ENCODE assay signal across 23 cellular contexts in the genomic region with DNA sequence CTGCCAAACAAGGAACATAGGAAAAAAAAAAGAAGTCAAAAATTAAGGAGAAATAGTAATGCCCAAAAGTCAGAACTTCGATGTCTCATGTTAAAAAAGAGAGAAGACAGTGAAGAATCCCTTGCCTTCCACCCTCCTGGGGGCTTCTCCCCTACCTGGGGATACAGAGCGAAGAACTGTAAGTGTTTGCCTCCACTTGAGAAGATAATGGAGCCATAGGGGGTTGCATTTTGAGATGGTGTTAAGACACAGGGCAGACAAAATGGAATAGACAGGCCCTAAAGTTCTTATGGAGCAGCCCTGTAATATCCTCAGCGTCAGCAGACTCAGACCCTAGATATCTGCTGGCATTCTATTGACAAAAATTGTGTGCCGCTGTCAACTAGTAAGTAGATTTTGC.
A peak's percentile ranks its signal among the peaks of the same experiment; 100 is the strongest.
DNase-seq lines count a peak whose midpoint lies in the region; ATAC-seq and TF ChIP-seq lines count a peak whose summit lies in the region.
"Had no signal": no experiment of that assay in that cellular context is flagged by ENCODE, and none has a peak within 500 bp of the region (broad histone marks: within the 10 kb centered on the region; RNA-seq: fewer than 3 reads in every experiment).

No MANE protein-coding gene starts in this region.

- H3K79me2 ChIP-seq in GM23338 (replicated peaks; ENCODE audit: insufficient read depth) (no peaks in the 10 kb centered on the region), neural progenitor cell (ENCODE audit: low read depth) (no peaks in the 10 kb centered on the region)

- H3K36me3 ChIP-seq in GM23338 (ENCODE audit: insufficient read depth): no peaks in the 10 kb centered on the region
- H3K36me3 ChIP-seq in neural progenitor cell: no peaks in the 10 kb centered on the region
- H3K36me3 ChIP-seq: BE2C; BLaER1 treated with 17β-estradiol and CSF1 and Interleukin-3, amounts not matched to agents 10 nM and 100 nM; HAP-1 had no signal

- no peaks in the 10 kb centered on the region for H4K20me1 ChIP-seq in GM23338 (replicated peaks; ENCODE audit: insufficient read depth)
- H4K20me1 ChIP-seq in neural progenitor cell (ENCODE audit: low read depth): no peaks in the 10 kb centered on the region
- H4K20me1 ChIP-seq: BLaER1 treated with 17β-estradiol and CSF1 and Interleukin-3, amounts not matched to agents 10 nM and 100 nM had no signal

- H3K4me3 Mint-ChIP-seq in GM23338 (no peak overlapping the region), WTC11 (no peak overlapping the region), neural progenitor cell (no peak overlapping the region)
- H3K4me3 Mint-ChIP-seq: CD14-positive monocyte; CD4-positive, alpha-beta T cell; CD8-positive, alpha-beta memory T cell; HFFc6 had no signal

- CTCF ChIA-PET in WTC11 (lab: Charles Lee): no interaction called here

- H3K4me3 ChIP-seq in GM23338 (no peak overlapping the region), neural progenitor cell (no peak overlapping the region)
- H3K4me3 ChIP-seq: A549; BLaER1 treated with 17β-estradiol and CSF1 and Interleukin-3, amounts not matched to agents 10 nM and 100 nM; GM12878; HAP-1 had no signal

- no peaks in the 10 kb centered on the region; the same call in 1 of the 2 replicates for H3K9me2 ChIP-seq in GM23338 (ENCODE audit: insufficient read depth)

- DNase-seq in GM23338 (ENCODE audit: low spot score): no peak
- no peak for DNase-seq in WTC11 (ENCODE audit: low spot score)
- DNase-seq in iPS-NIHi11 (ENCODE audit: low spot score): peak; percentile 39
- peak; percentile 3 for DNase-seq in neural progenitor cell (ENCODE audit: low spot score)
- no peak for DNase-seq in activated T-cell treated with anti-CD3 and anti-CD28 coated beads, Interleukin-2, amount 50 U/mL, for 1 hour
- no peak for DNase-seq in hypothalamus (lab: John Stamatoyannopoulos, UW)
- DNase-seq in NCI-H1417 treated with DMSO at 0.1 percent for 48 hours (lab: John Stamatoyannopoulos, UW): no peak
- DNase-seq: 8988T; ACHN; AML-193; BE2C; CD4-positive, alpha-beta T cell; CD8-positive, alpha-beta memory T cell; DMS 273 treated with DMSO at 0.1 percent for 48 hours; DMS79; EL; GDM1; HFFc6 had no signal

- H2AFZ ChIP-seq in GM23338 (peak overlapping the region; percentile 72; the same call in 1 of the 2 replicates), neural progenitor cell (replicated peaks) (no peak overlapping the region)

- 0 out of 2 replicates have a peak, but pooled peaks cover 3% of the 10 kb centered on the region for H3F3A ChIP-seq in GM23338 (replicated peaks; ENCODE audit: low read depth)
- H3F3A ChIP-seq in neural progenitor cell (ENCODE audit: low read depth): peaks cover 10% of the 10 kb centered on the region

- H3K9me3 ChIP-seq in neural progenitor cell (ENCODE audit: low read depth): no peaks in the 10 kb centered on the region
- H3K9me3 ChIP-seq: A549; BE2C; BLaER1 treated with 17β-estradiol and CSF1 and Interleukin-3, amounts not matched to agents 10 nM and 100 nM; HAP-1 had no signal

- peaks cover 4% of the 10 kb centered on the region for H3K27me3 Mint-ChIP-seq in GM23338 (ENCODE audit: insufficient read depth, low read depth, poor library complexity)
- H3K27me3 Mint-ChIP-seq in WTC11 (ENCODE audit: low read depth): peaks cover under 1% of the 10 kb centered on the region; the same call in 1 of the 2 replicates
- no peaks in the 10 kb centered on the region for H3K27me3 Mint-ChIP-seq in neural progenitor cell (ENCODE audit: insufficient read depth, low read depth)
- H3K27me3 Mint-ChIP-seq: CD4-positive, alpha-beta T cell had no signal

- H3K9ac ChIP-seq in neural progenitor cell: no peak overlapping the region
- H3K9ac ChIP-seq: BLaER1 treated with 17β-estradiol and CSF1 and Interleukin-3, amounts not matched to agents 10 nM and 100 nM had no signal

- POLR2A ChIA-PET in WTC11 (lab: Charles Lee): no interaction called here

- H3K27me3 ChIP-seq in GM23338 (ENCODE audit: insufficient read depth): no peaks in the 10 kb centered on the region
- H3K27me3 ChIP-seq in neural progenitor cell: no peaks in the 10 kb centered on the region
- H3K27me3 ChIP-seq: BLaER1 treated with 17β-estradiol and CSF1 and Interleukin-3, amounts not matched to agents 10 nM and 100 nM had no signal

- H3K4me2 ChIP-seq in GM23338 (peak overlapping the region; percentile 50; the same call in 1 of the 2 replicates), neural progenitor cell (no peak overlapping the region)
- H3K4me2 ChIP-seq: A549; BLaER1 treated with 17β-estradiol and CSF1 and Interleukin-3, amounts not matched to agents 10 nM and 100 nM had no signal

- peaks cover 4% of the 10 kb centered on the region for H3K9me3 Mint-ChIP-seq in GM23338
- H3K9me3 Mint-ChIP-seq in WTC11: peaks cover 7% of the 10 kb centered on the region
- peaks cover 3% of the 10 kb centered on the region for H3K9me3 Mint-ChIP-seq in neural progenitor cell
- H3K9me3 Mint-ChIP-seq: CD4-positive, alpha-beta T cell; CD8-positive, alpha-beta memory T cell had no signal

- H3K27ac ChIP-seq in GM23338 (ENCODE audit: low read depth) (no peak overlapping the region), neural progenitor cell (no peak overlapping the region)
- H3K27ac ChIP-seq: A549; BLaER1 treated with 17β-estradiol and CSF1 and Interleukin-3, amounts not matched to agents 10 nM and 100 nM had no signal

- H3K36me3 Mint-ChIP-seq in GM23338 (ENCODE audit: low read depth) (0 out of 3 replicates have a peak, but pooled peaks cover 2% of the 10 kb centered on the region), WTC11 (peaks cover 4% of the 10 kb centered on the region), neural progenitor cell (no peaks in the 10 kb centered on the region)
- H3K36me3 Mint-ChIP-seq: CD14-positive monocyte; CD8-positive, alpha-beta memory T cell had no signal

- H3K27ac Mint-ChIP-seq in GM23338 (peak overlapping the region; percentile 57), WTC11 (peak overlapping the region; percentile 39; the same call in 1 of the 2 replicates), neural progenitor cell (no peak overlapping the region)
- H3K27ac Mint-ChIP-seq: CD14-positive monocyte; CD4-positive, alpha-beta T cell; CD8-positive, alpha-beta memory T cell; HFFc6 had no signal

- H3K4me1 ChIP-seq in GM23338 (ENCODE audit: insufficient read depth) (peaks cover 32% of the 10 kb centered on the region), neural progenitor cell (peaks cover 12% of the 10 kb centered on the region)
- H3K4me1 ChIP-seq: A549; BE2C; BLaER1 treated with 17β-estradiol and CSF1 and Interleukin-3, amounts not matched to agents 10 nM and 100 nM; HAP-1 had no signal

- ATAC-seq in GM23338: peak; percentile 78
- peak; percentile 63; the same call in 1 of the 2 replicates for ATAC-seq in WTC11
- ATAC-seq: A549, GM12878 had no signal

- H3K4me1 Mint-ChIP-seq in GM23338: peaks cover 36% of the 10 kb centered on the region
- peaks cover 52% of the 10 kb centered on the region for H3K4me1 Mint-ChIP-seq in WTC11
- H3K4me1 Mint-ChIP-seq in neural progenitor cell: no peaks in the 10 kb centered on the region
- H3K4me1 Mint-ChIP-seq: CD14-positive monocyte; CD8-positive, alpha-beta memory T cell had no signal

- no peak for TF ChIP-seq CTCF in GM23338 (conservative IDR thresholded peaks at IDR 0.05; ENCODE audit: low read depth in 2 of 2)
- no peak for TF ChIP-seq CTCF in WTC11 (IDR thresholded peaks at IDR 0.05)
- no peak for TF ChIP-seq CTCF in neural progenitor cell (IDR thresholded peaks at IDR 0.05)

TF ChIP-seq in GM23338, 12 proteins besides CTCF, POLR2A, EP300 and RAD21:
- no peak for TF ChIP-seq POLR2AphosphoS5 (IDR thresholded peaks at IDR 0.05; ENCODE audit: low read depth)
- no peak for TF ChIP-seq STAT1 (IDR thresholded peaks at IDR 0.05; ENCODE audit: unreplicated experiment)
- no peak for TF ChIP-seq EZH2phosphoT487 (IDR thresholded peaks at IDR 0.05; ENCODE audit: unreplicated experiment)
- TF ChIP-seq NANOG (IDR thresholded peaks at IDR 0.05; ENCODE audit: borderline replicate concordance): no peak
- no peak for TF ChIP-seq ETS1 (IDR thresholded peaks at IDR 0.05)
- no peak for TF ChIP-seq ZNF114 (CRISPR knock-in tag; IDR thresholded peaks at IDR 0.05)
- TF ChIP-seq CREB1 (CRISPR knock-in tag; IDR thresholded peaks at IDR 0.05; ENCODE audit: low read depth): no peak
- TF ChIP-seq JUNB (IDR thresholded peaks at IDR 0.05; ENCODE audit: unreplicated experiment): no peak

TF ChIP-seq in WTC11, 78 proteins besides CTCF, POLR2A, EP300 and RAD21 (continues in another document):
- no peak for TF ChIP-seq TCF7 (CRISPR knock-in tag; IDR thresholded peaks at IDR 0.05; ENCODE audit: low read depth)
- TF ChIP-seq, protein P1, sequence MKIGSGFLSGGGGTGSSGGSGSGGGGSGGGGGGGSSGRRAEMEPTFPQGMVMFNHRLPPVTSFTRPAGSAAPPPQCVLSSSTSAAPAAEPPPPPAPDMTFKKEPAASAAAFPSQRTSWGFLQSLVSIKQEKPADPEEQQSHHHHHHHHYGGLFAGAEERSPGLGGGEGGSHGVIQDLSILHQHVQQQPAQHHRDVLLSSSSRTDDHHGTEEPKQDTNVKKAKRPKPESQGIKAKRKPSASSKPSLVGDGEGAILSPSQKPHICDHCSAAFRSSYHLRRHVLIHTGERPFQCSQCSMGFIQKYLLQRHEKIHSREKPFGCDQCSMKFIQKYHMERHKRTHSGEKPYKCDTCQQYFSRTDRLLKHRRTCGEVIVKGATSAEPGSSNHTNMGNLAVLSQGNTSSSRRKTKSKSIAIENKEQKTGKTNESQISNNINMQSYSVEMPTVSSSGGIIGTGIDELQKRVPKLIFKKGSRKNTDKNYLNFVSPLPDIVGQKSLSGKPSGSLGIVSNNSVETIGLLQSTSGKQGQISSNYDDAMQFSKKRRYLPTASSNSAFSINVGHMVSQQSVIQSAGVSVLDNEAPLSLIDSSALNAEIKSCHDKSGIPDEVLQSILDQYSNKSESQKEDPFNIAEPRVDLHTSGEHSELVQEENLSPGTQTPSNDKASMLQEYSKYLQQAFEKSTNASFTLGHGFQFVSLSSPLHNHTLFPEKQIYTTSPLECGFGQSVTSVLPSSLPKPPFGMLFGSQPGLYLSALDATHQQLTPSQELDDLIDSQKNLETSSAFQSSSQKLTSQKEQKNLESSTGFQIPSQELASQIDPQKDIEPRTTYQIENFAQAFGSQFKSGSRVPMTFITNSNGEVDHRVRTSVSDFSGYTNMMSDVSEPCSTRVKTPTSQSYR (CRISPR knock-in tag; IDR thresholded peaks at IDR 0.05): no peak
- TF ChIP-seq HMGA2 (CRISPR knock-in tag; IDR thresholded peaks at IDR 0.05): no peak
- no peak for TF ChIP-seq OVOL2 (CRISPR knock-in tag; IDR thresholded peaks at IDR 0.05; ENCODE audit: borderline replicate concordance)
- no peak for TF ChIP-seq FOXK1 (CRISPR knock-in tag; IDR thresholded peaks at IDR 0.05)
- no peak for TF ChIP-seq FOXJ3 (CRISPR knock-in tag; IDR thresholded peaks at IDR 0.05; ENCODE audit: borderline replicate concordance)

Comparison
In these comparisons a context has a peak if more than half of its experiments do, and no peak if none do; other contexts are left out.
1. DNase-seq: peak in iPS-NIHi11 (single experiment) and neural progenitor cell (single experiment); none in GM23338 (single experiment), WTC11 (single experiment), activated T-cell treated with anti-CD3 and anti-CD28 coated beads, Interleukin-2, amount 50 U/mL, for 1 hour (single experiment), hypothalamus (0 of 51) and NCI-H1417 treated with DMSO at 0.1 percent for 48 hours (single experiment).